ENCODE assay signal across 20 cellular contexts in the genomic region with DNA sequence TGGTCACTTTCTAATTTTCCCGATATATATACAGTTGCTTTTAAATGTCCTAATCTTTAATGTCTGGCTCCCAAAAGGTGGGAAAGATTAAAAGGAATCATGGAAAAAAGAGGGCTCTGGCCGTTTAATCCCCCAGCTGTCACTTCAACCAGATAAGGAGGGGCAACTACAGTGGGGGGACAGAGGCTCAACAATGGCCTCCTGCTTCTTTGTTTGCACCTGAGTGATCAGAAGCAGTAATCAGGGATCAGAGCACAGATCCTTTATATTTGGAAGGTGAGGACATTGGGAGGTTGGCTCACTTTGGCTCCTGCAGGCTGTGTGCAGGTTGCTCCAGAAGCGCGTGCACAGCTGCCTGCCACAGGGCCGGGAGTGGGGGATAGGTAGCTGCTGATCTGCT.
DNase-seq lines count a peak whose midpoint lies in the region; ATAC-seq and TF ChIP-seq lines count a peak whose summit lies in the region.
"Had no signal": no experiment of that assay in that cellular context is flagged by ENCODE, and none has a peak within 500 bp of the region (broad histone marks: within the 10 kb centered on the region; RNA-seq: fewer than 3 reads in every experiment).

No MANE protein-coding gene starts in this region.

- H3K36me3 ChIP-seq in neural progenitor cell: no peaks in the 10 kb centered on the region

- no peak overlapping the region for H2AFZ ChIP-seq in neural progenitor cell (replicated peaks)

- peaks cover 13% of the 10 kb centered on the region for H3K27me3 Mint-ChIP-seq in HFFc6 (ENCODE audit: insufficient read depth)
- no peaks in the 10 kb centered on the region for H3K27me3 Mint-ChIP-seq in WTC11 (ENCODE audit: low read depth)
- H3K27me3 Mint-ChIP-seq in neural progenitor cell (ENCODE audit: insufficient read depth, low read depth): no peaks in the 10 kb centered on the region
- peaks cover 0 to 5% (median 0%) of the 10 kb centered on the region in 3 donors for H3K27me3 Mint-ChIP-seq in CD14-positive monocyte (ENCODE audit: low read depth in 3 of 3)

- H4K20me1 ChIP-seq in neural progenitor cell (ENCODE audit: low read depth): no peaks in the 10 kb centered on the region

- H3K4me3 Mint-ChIP-seq in HFFc6 (no peak overlapping the region; the same call in 1 of the 2 replicates), WTC11 (no peak overlapping the region), neural progenitor cell (no peak overlapping the region), CD14-positive monocyte (no peak overlapping the region)
- H3K4me3 Mint-ChIP-seq: T-cell had no signal

- intact Hi-C loops in CD14-positive monocyte (cut with micrococcal nuclease): no loop called here

- no peak overlapping the region for H3K27ac ChIP-seq in neural progenitor cell
- H3K27ac ChIP-seq: C4-2B, SK-N-MC had no signal

- H3K36me3 Mint-ChIP-seq in HFFc6 (ENCODE audit: low read depth) (peaks cover 81% of the 10 kb centered on the region), WTC11 (no peaks in the 10 kb centered on the region), neural progenitor cell (peaks cover 10% of the 10 kb centered on the region), CD14-positive monocyte (no peaks in the 10 kb centered on the region)
- H3K36me3 Mint-ChIP-seq: T-cell had no signal

- H3K4me2 ChIP-seq in neural progenitor cell: peak overlapping the region; percentile 41

- CTCF ChIA-PET in WTC11 (lab: Charles Lee): no interaction called here

- no peak overlapping the region for H3K4me3 ChIP-seq in neural progenitor cell
- H3K4me3 ChIP-seq: K562, SK-N-MC had no signal

- H3K4me1 Mint-ChIP-seq in HFFc6 (ENCODE audit: low read depth): peaks cover 92% of the 10 kb centered on the region
- no peaks in the 10 kb centered on the region for H3K4me1 Mint-ChIP-seq in WTC11
- H3K4me1 Mint-ChIP-seq in neural progenitor cell: peaks cover 6% of the 10 kb centered on the region
- H3K4me1 Mint-ChIP-seq in CD14-positive monocyte: no peaks in the 10 kb centered on the region
- H3K4me1 Mint-ChIP-seq: T-cell had no signal

- H3K79me2 ChIP-seq in neural progenitor cell (ENCODE audit: low read depth): no peaks in the 10 kb centered on the region

- no peaks in the 10 kb centered on the region for H3K9me3 ChIP-seq in neural progenitor cell (ENCODE audit: low read depth)

- peaks cover 15% of the 10 kb centered on the region for H3K4me1 ChIP-seq in neural progenitor cell

- no peak for TF ChIP-seq CTCF in HFFc6 (IDR thresholded peaks at IDR 0.05)
- TF ChIP-seq CTCF in WTC11 (IDR thresholded peaks at IDR 0.05): no peak
- no peak for TF ChIP-seq CTCF in neural progenitor cell (IDR thresholded peaks at IDR 0.05)
- TF ChIP-seq CTCF in CD14-positive monocyte (IDR thresholded peaks at IDR 0.05): no peak

- POLR2A ChIA-PET in WTC11 (lab: Charles Lee): no interaction called here

- ATAC-seq in WTC11 (peak; percentile 39; the same call in 1 of the 2 replicates), HG02938 (IDR thresholded peaks at IDR 0.05; ENCODE audit: unreplicated experiment) (no peak)
- ATAC-seq: K562, T-cell had no signal

- no peaks in the 10 kb centered on the region for H3F3A ChIP-seq in neural progenitor cell (ENCODE audit: low read depth)

- H3K27ac Mint-ChIP-seq in HFFc6: peak overlapping the region; percentile 33; the same call in 1 of the 2 replicates
- H3K27ac Mint-ChIP-seq in WTC11: no peak overlapping the region
- no peak overlapping the region for H3K27ac Mint-ChIP-seq in neural progenitor cell
- no peak overlapping the region for H3K27ac Mint-ChIP-seq in CD14-positive monocyte
- H3K27ac Mint-ChIP-seq: T-cell had no signal

- no peaks in the 10 kb centered on the region for H3K27me3 ChIP-seq in neural progenitor cell

- H3K9me3 Mint-ChIP-seq in HFFc6 (peaks cover 8% of the 10 kb centered on the region), WTC11 (peaks cover 5% of the 10 kb centered on the region), neural progenitor cell (peaks cover 3% of the 10 kb centered on the region), CD14-positive monocyte (peaks cover 2 to 6% (median 5%) of the 10 kb centered on the region in 7 donors)

- DNase-seq in HFFc6 (no peak), NCI-H2081 treated with DMSO at 0.1 percent for 48 hours (lab: John Stamatoyannopoulos, UW) (peak; percentile 38), WTC11 (ENCODE audit: low spot score) (no peak), neural progenitor cell (ENCODE audit: low spot score) (peak; percentile 76), CD14-positive monocyte (ENCODE audit: low spot score) (no peak), glomerular visceral epithelial cell (ENCODE audit: extremely low spot score) (no peak), NOMO-1 treated with DMSO at 0.1 percent for 48 hours (lab: John Stamatoyannopoulos, UW; ENCODE audit: unreplicated experiment) (no peak)
- DNase-seq: AML-193; DMS 273 treated with DMSO at 0.1 percent for 48 hours; HCEC 1CT; NCI-H1105; NCI-H187; NCI-H2171 treated with DMSO at 0.1 percent for 48 hours; NK-92 treated with Interleukin-12 subunit alpha and Interleukin-12 subunit beta, amount 100 ng/mL, for 24 hours; Right ventricle myocardium superior; T-cell had no signal

- H3K9ac ChIP-seq in neural progenitor cell: no peak overlapping the region

TF ChIP-seq in WTC11, 78 proteins besides CTCF, POLR2A, EP300 and RAD21 (continues in another document):
- TF ChIP-seq FOXJ3 (CRISPR knock-in tag; IDR thresholded peaks at IDR 0.05; ENCODE audit: borderline replicate concordance): no peak
- no peak for TF ChIP-seq CREM (CRISPR knock-in tag; IDR thresholded peaks at IDR 0.05)
- TF ChIP-seq, protein P1, sequence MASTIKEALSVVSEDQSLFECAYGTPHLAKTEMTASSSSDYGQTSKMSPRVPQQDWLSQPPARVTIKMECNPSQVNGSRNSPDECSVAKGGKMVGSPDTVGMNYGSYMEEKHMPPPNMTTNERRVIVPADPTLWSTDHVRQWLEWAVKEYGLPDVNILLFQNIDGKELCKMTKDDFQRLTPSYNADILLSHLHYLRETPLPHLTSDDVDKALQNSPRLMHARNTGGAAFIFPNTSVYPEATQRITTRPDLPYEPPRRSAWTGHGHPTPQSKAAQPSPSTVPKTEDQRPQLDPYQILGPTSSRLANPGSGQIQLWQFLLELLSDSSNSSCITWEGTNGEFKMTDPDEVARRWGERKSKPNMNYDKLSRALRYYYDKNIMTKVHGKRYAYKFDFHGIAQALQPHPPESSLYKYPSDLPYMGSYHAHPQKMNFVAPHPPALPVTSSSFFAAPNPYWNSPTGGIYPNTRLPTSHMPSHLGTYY (CRISPR knock-in tag; IDR thresholded peaks at IDR 0.05): no peak
- TF ChIP-seq, protein P2, sequence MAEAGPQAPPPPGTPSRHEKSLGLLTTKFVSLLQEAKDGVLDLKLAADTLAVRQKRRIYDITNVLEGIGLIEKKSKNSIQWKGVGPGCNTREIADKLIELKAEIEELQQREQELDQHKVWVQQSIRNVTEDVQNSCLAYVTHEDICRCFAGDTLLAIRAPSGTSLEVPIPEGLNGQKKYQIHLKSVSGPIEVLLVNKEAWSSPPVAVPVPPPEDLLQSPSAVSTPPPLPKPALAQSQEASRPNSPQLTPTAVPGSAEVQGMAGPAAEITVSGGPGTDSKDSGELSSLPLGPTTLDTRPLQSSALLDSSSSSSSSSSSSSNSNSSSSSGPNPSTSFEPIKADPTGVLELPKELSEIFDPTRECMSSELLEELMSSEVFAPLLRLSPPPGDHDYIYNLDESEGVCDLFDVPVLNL (CRISPR knock-in tag; IDR thresholded peaks at IDR 0.05; ENCODE audit: borderline replicate concordance, low read depth): no peak
- TF ChIP-seq ESRRA (CRISPR knock-in tag; IDR thresholded peaks at IDR 0.05; ENCODE audit: borderline replicate concordance): no peak
- no peak for TF ChIP-seq TP53 (CRISPR knock-in tag; IDR thresholded peaks at IDR 0.05)
- no peak for TF ChIP-seq RELA (CRISPR knock-in tag; IDR thresholded peaks at IDR 0.05; ENCODE audit: borderline replicate concordance)
- no peak for TF ChIP-seq ATF6 (CRISPR knock-in tag; IDR thresholded peaks at IDR 0.05)
- TF ChIP-seq, protein P3, sequence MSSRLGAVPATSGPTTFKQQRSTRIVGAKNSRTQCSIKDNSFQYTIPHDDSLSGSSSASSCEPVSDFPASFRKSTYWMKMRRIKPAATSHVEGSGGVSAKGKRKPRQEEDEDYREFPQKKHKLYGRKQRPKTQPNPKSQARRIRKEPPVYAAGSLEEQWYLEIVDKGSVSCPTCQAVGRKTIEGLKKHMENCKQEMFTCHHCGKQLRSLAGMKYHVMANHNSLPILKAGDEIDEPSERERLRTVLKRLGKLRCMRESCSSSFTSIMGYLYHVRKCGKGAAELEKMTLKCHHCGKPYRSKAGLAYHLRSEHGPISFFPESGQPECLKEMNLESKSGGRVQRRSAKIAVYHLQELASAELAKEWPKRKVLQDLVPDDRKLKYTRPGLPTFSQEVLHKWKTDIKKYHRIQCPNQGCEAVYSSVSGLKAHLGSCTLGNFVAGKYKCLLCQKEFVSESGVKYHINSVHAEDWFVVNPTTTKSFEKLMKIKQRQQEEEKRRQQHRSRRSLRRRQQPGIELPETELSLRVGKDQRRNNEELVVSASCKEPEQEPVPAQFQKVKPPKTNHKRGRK (CRISPR knock-in tag; IDR thresholded peaks at IDR 0.05; ENCODE audit: borderline replicate concordance): no peak

Comparison
In these comparisons a context has a peak if more than half of its experiments do, and no peak if none do; other contexts are left out.
1. DNase-seq: peak in NCI-H2081 treated with DMSO at 0.1 percent for 48 hours (single experiment) and neural progenitor cell (single experiment); none in HFFc6 (single experiment), WTC11 (single experiment), CD14-positive monocyte (single experiment), glomerular visceral epithelial cell (single experiment) and NOMO-1 treated with DMSO at 0.1 percent for 48 hours (single experiment).